In the genomic region with DNA sequence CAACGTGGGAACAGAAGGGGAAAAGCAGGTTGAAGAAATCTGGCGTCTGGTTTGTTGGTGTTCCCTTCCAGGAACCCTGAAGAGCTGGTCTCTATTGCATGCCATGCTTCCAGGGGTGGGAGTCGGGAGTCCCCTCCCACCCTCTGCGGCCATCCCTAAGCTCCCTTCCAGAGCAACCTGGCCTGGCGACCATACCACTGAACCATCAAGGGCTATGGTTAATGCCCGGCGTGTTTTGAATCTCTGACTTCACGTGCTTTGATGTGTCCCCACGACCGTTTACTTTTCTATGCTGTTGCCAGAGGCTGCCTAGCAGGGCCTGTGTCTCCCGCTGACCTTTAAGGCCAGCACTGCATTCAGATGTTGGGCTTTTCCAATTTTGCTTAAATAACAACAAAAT, we compare ENCODE assay signal across 8 cellular contexts. TPM values are rescaled to one million over a fixed set of nuclear protein-coding genes. Genes with fewer than 3 reads are reported as not detected.
A peak's percentile ranks its signal among the peaks of the same experiment; 100 is the strongest.
DNase-seq lines count a peak whose midpoint lies in the region; ATAC-seq and TF ChIP-seq lines count a peak whose summit lies in the region.

No MANE protein-coding gene starts in this region.

- H3K9me3 Mint-ChIP-seq in chondrocyte (ENCODE audit: low read depth) = no peaks in the 10 kb centered on the region
- no peaks in the 10 kb centered on the region for H3K9me3 Mint-ChIP-seq in naive thymus-derived CD8-positive, alpha-beta T cell

- TF ChIP-seq CTCF in chondrocyte (IDR thresholded peaks at IDR 0.05) = no peak

- peaks cover 38% of the 10 kb centered on the region for H3K4me1 Mint-ChIP-seq in chondrocyte (ENCODE audit: low read depth)
- H3K4me1 Mint-ChIP-seq in naive thymus-derived CD8-positive, alpha-beta T cell = peaks cover 24 to 35% (median 29%) of the 10 kb centered on the region in 4 donors

- POLR2A ChIA-PET in naive thymus-derived CD8-positive, alpha-beta T cell (lab: Charles Lee) = interaction anchor here (0.6 to 4.0 kb wide), 32 partner anchors 9 to 261 kb away, joined by 3 to 100 read pairs (median 4); no protein-coding TSS in a partner anchor

- ATAC-seq in naive thymus-derived CD8-positive, alpha-beta T cell = no peak

- peak; percentile 10 for DNase-seq in Ammon's horn (ENCODE audit: low spot score)
- no peak for DNase-seq in Jurkat, Clone E6-1 (ENCODE audit: low read depth, low spot score)
- DNase-seq in chondrocyte (ENCODE audit: low spot score) = no peak
- DNase-seq in naive thymus-derived CD8-positive, alpha-beta T cell = no peak
- DNase-seq in 8988T = no peak
- no peak for DNase-seq in stimulated activated CD4-positive, alpha-beta T cell treated with anti-CD3 and anti-CD28 coated beads, Interleukin-12 subunit alpha, Interleukin-12 subunit beta, amount 100 ng/mL, for 4 hours
- DNase-seq in EL = no peak
- no peak for DNase-seq in foreskin melanocyte

- H3K36me3 Mint-ChIP-seq in chondrocyte (ENCODE audit: low read depth) = peaks cover 4% of the 10 kb centered on the region
- H3K36me3 Mint-ChIP-seq in naive thymus-derived CD8-positive, alpha-beta T cell = peaks cover 7 to 29% (median 20%) of the 10 kb centered on the region in 3 donors

- peak overlapping the region; percentile 60 for H3K4me3 ChIP-seq in Jurkat, Clone E6-1 (ENCODE audit: low read length)

- peaks cover 9% of the 10 kb centered on the region for H3K27me3 Mint-ChIP-seq in chondrocyte (ENCODE audit: low read depth)
- H3K27me3 Mint-ChIP-seq in naive thymus-derived CD8-positive, alpha-beta T cell = peaks cover 0 to 2% (median 0%) of the 10 kb centered on the region in 5 donors

- H3K27ac Mint-ChIP-seq in chondrocyte (ENCODE audit: unreplicated experiment) = no peak overlapping the region
- H3K27ac Mint-ChIP-seq in naive thymus-derived CD8-positive, alpha-beta T cell = peak overlapping the region; percentile 94 to 100 (median 100)

- H3K4me3 Mint-ChIP-seq in chondrocyte (ENCODE audit: unreplicated experiment) = peak overlapping the region; percentile 86
- peak overlapping the region; percentile 89 to 100 (median 98) for H3K4me3 Mint-ChIP-seq in naive thymus-derived CD8-positive, alpha-beta T cell

RNA-seq across cellular contexts. Expression of a gene that starts 0.7 kb away (rescaled TPM):
- polyA plus RNA-seq in Jurkat, Clone E6-1 (2012; ENCODE audit: insufficient read depth, insufficient read length) = 15.3 TPM
- total RNA-seq in chondrocyte = 16.0 to 20.3 TPM (median 18.1 TPM) in 3 replicates
- 100 to 1,000 TPM; 206 to 225 TPM for total RNA-seq in naive thymus-derived CD8-positive, alpha-beta T cell
- 10 to 100 TPM; 71.1 to 97.5 (median 90.6) TPM for polyA plus RNA-seq in naive thymus-derived CD8-positive, alpha-beta T cell
